ENCODE assay signal across 9 cellular contexts in genomic region chr14:50871914-50872732, GRCh38. TPM values are rescaled to one million over a fixed set of nuclear protein-coding genes. Genes with fewer than 3 reads are reported as not detected.
DNase-seq lines count a peak whose midpoint lies in the region; ATAC-seq, FAIRE-seq and TF ChIP-seq lines count a peak whose summit lies in the region.
"Had no signal": no experiment of that assay in that cellular context is flagged by ENCODE, and none has a peak within 500 bp of the region (broad histone marks: within the 10 kb centered on the region; RNA-seq: fewer than 3 reads in every experiment).

TSS of gene ABHD12B (plus strand) at chr14:50872053. CDS start at chr14:50872175, 122 bp downstream.

- peak; percentile 54 to 59 for ATAC-seq in lower lobe of right lung
- ATAC-seq in stimulated activated naive CD8-positive, alpha-beta T cell treated with anti-CD3 and anti-CD28 coated beads, Interleukin-15, amount 100 ng/mL, for 72 hours = no peak

- no peak within 1 kb of the TSS for H3K27ac Mint-ChIP-seq in stimulated activated naive CD8-positive, alpha-beta T cell treated with anti-CD3 and anti-CD28 coated beads, Interleukin-15, amount 100 ng/mL, for 72 hours
- H3K27ac Mint-ChIP-seq in T-helper 2 cell treated with Interferon-gamma antibody and Interleukin-4, amounts not matched to agents 5 μg/mL and 100 μg/mL, for 36 hours = no peak within 1 kb of the TSS

- no peaks in the 10 kb centered on the region for H3K9me3 Mint-ChIP-seq in stimulated activated naive CD8-positive, alpha-beta T cell treated with anti-CD3 and anti-CD28 coated beads, Interleukin-15, amount 100 ng/mL, for 72 hours
- H3K9me3 Mint-ChIP-seq in T-helper 2 cell treated with Interferon-gamma antibody and Interleukin-4, amounts not matched to agents 5 μg/mL and 100 μg/mL, for 36 hours = no peaks in the 10 kb centered on the region

- peaks cover 46% of the 10 kb centered on the region for H3K4me1 Mint-ChIP-seq in stimulated activated naive CD8-positive, alpha-beta T cell treated with anti-CD3 and anti-CD28 coated beads, Interleukin-15, amount 100 ng/mL, for 72 hours
- peaks cover 21% of the 10 kb centered on the region for H3K4me1 Mint-ChIP-seq in T-helper 2 cell treated with Interferon-gamma antibody and Interleukin-4, amounts not matched to agents 5 μg/mL and 100 μg/mL, for 36 hours (ENCODE audit: low read depth)

- peak within 1 kb of the TSS; percentile 3 to 49 for H3K4me3 Mint-ChIP-seq in stimulated activated naive CD8-positive, alpha-beta T cell treated with anti-CD3 and anti-CD28 coated beads, Interleukin-15, amount 100 ng/mL, for 72 hours
- H3K4me3 Mint-ChIP-seq in T-helper 2 cell treated with Interferon-gamma antibody and Interleukin-4, amounts not matched to agents 5 μg/mL and 100 μg/mL, for 36 hours = no peak within 1 kb of the TSS

- no peak for TF ChIP-seq POLR2A in GM12891 (IDR thresholded peaks at IDR 0.05; ENCODE audit: low read depth, low read length)

- H3K4me3 ChIP-seq in MG63 = no peak within 1 kb of the TSS
- peak within 1 kb of the TSS; percentile 22 to 73 (median 53) for H3K4me3 ChIP-seq in dorsolateral prefrontal cortex
- peak within 1 kb of the TSS; percentile 16 for H3K4me3 ChIP-seq in lower lobe of right lung

- H3K36me3 ChIP-seq in MG63 (no peaks in the 10 kb centered on the region), lower lobe of right lung (no peaks in the 10 kb centered on the region)

- TF ChIP-seq CTCF in dorsolateral prefrontal cortex (IDR thresholded peaks at IDR 0.05 in 54 of 56, conservative IDR thresholded peaks at IDR 0.05 in 2 of 56; ENCODE audit: low read depth in 1 of 56, partially characterized antibody in 56 of 56) = no peak
- TF ChIP-seq CTCF in lower lobe of right lung (IDR thresholded peaks at IDR 0.05) = no peak

- no peaks in the 10 kb centered on the region for H3K4me1 ChIP-seq in lower lobe of right lung

- intact Hi-C loops in dorsolateral prefrontal cortex (cut with DNase I) = no loop called here
- intact Hi-C loops in lower lobe of right lung (cut with DNase I) = no loop called here

- DNase-seq in MG63 (peak; percentile 8), dorsolateral prefrontal cortex (peak in 2 of 10 donors; percentile 22 to 64), lower lobe of right lung (no peak), GM12891 (ENCODE audit: insufficient read length, low spot score) (no peak), inferior parietal cortex (ENCODE audit: extremely low spot score) (no peak)
- DNase-seq in stimulated activated naive CD8-positive, alpha-beta T cell treated with anti-CD3 and anti-CD28 coated beads, Interleukin-15, amount 100 ng/mL, for 72 hours = no peak
- no peak for DNase-seq in T-helper 2 cell treated with Interferon-gamma antibody and Interleukin-4, amounts not matched to agents 5 μg/mL and 100 μg/mL, for 36 hours (ENCODE audit: low spot score)

- H3K27me3 ChIP-seq in MG63 (no peaks in the 10 kb centered on the region; the same call in 1 of the 2 replicates), dorsolateral prefrontal cortex (peaks cover 0 to 4% (median 0%) of the 10 kb centered on the region in 45 donors), lower lobe of right lung (ENCODE audit: low read depth) (peaks cover 36% of the 10 kb centered on the region)

- H3K36me3 Mint-ChIP-seq in T-helper 2 cell treated with Interferon-gamma antibody and Interleukin-4, amounts not matched to agents 5 μg/mL and 100 μg/mL, for 36 hours (ENCODE audit: low read depth) = no peaks in the 10 kb centered on the region

- FAIRE-seq in GM12891 (lab: Jason Lieb, UNC) = no peak

- H3K27ac ChIP-seq in dorsolateral prefrontal cortex = peak within 1 kb of the TSS in 43 of 59 donors; percentile 21 to 82 (median 62)
- no peak within 1 kb of the TSS for H3K27ac ChIP-seq in lower lobe of right lung

- peaks cover 93% of the 10 kb centered on the region for H3K27me3 Mint-ChIP-seq in stimulated activated naive CD8-positive, alpha-beta T cell treated with anti-CD3 and anti-CD28 coated beads, Interleukin-15, amount 100 ng/mL, for 72 hours
- peaks cover 74% of the 10 kb centered on the region for H3K27me3 Mint-ChIP-seq in T-helper 2 cell treated with Interferon-gamma antibody and Interleukin-4, amounts not matched to agents 5 μg/mL and 100 μg/mL, for 36 hours (ENCODE audit: low read depth)

- H3K9me3 ChIP-seq in MG63 (no peaks in the 10 kb centered on the region), lower lobe of right lung (no peaks in the 10 kb centered on the region)

TF ChIP-seq in GM12891, 5 proteins besides CTCF, POLR2A, EP300 and RAD21:
- TF ChIP-seq TAF1 (IDR thresholded peaks at IDR 0.05; ENCODE audit: low read depth, low read length) = no peak
- no peak for TF ChIP-seq POLR2AphosphoS5 (IDR thresholded peaks at IDR 0.05; ENCODE audit: low read depth, low read length)
- TF ChIP-seq PAX5 (IDR thresholded peaks at IDR 0.05; ENCODE audit: insufficient read depth, low read length, severe bottlenecking) = no peak
- no peak for TF ChIP-seq POU2F2 (IDR thresholded peaks at IDR 0.05; ENCODE audit: low read depth, low read length)
- TF ChIP-seq SPI1 (IDR thresholded peaks at IDR 0.05; ENCODE audit: low read depth, low read length) = no peak

RNA-seq across cellular contexts. Expression of gene ABHD12B, which starts in this region (rescaled TPM):
- total RNA-seq in MG63 (2014; rRNA removed; shearing (Covaris generic); ENCODE audit: low replicate concordance) = not detected in 2 replicates
- total RNA-seq in dorsolateral prefrontal cortex (10 to 100 TPM in 60 of 120 experiments, 1 to 10 TPM in 60; 3.5 to 18.6 (median 10.0) TPM), lower lobe of right lung (not detected)
- polyA plus RNA-seq in GM12891 (2012; ENCODE audit: low read depth, missing spikeins) = not detected
- total RNA-seq: epithelial cell of proximal tubule; T-helper 1 cell treated with Interleukin-12 subunit alpha and Interleukin-12 subunit beta and Interleukin-4 antibody, amounts not matched to agents 30 ng/mL and 1 ng/mL, for 36 hours had no signal

Comparison
In these comparisons a context has a peak if more than half of its experiments do, and no peak if none do; other contexts are left out.
1. Peak in DNase-seq in MG63; RNA of the gene not detected or under 1 TPM.
2. Peak in ATAC-seq and H3K4me3 ChIP-seq in lower lobe of right lung; RNA of the gene not detected or under 1 TPM.